In genomic region chr10:109922976-109923921, GRCh38 we compare ENCODE assay signal across 1 cellular context.
TF ChIP-seq lines count a peak whose summit lies in the region.

TSS of gene XPNPEP1 (minus strand) at chr10:109923511. CDS start at chr10:109923433, 78 bp downstream.

TF ChIP-seq in HEK293, 187 proteins besides CTCF, POLR2A, EP300 and RAD21 (continued from another document):
- TF ChIP-seq ZBTB49 (tag by site-specific recombination; IDR thresholded peaks at IDR 0.05; ENCODE audit: low read depth) = no peak
- peak; percentile 64 for TF ChIP-seq ZBTB8A (tag by site-specific recombination; IDR thresholded peaks at IDR 0.05)
- TF ChIP-seq ZNF600 (tag by site-specific recombination; IDR thresholded peaks at IDR 0.05) = peak; percentile 50; the same call in 1 of the 2 replicates
- no peak for TF ChIP-seq ZNF350 (tag by site-specific recombination; IDR thresholded peaks at IDR 0.05)
- 0 out of 2 replicates have a peak, but pooled peaks have one; percentile 28 for TF ChIP-seq ZNF610 (tag by site-specific recombination; IDR thresholded peaks at IDR 0.05; ENCODE audit: borderline replicate concordance)
- TF ChIP-seq ZNF148 (tag by site-specific recombination; IDR thresholded peaks at IDR 0.05; ENCODE audit: borderline replicate concordance) = no peak
- no peak for TF ChIP-seq ZNF701 (tag by site-specific recombination; IDR thresholded peaks at IDR 0.05)
- no peak for TF ChIP-seq ZNF670 (tag by site-specific recombination; IDR thresholded peaks at IDR 0.05; ENCODE audit: low read depth)
- no peak for TF ChIP-seq ZNF184 (tag by site-specific recombination; IDR thresholded peaks at IDR 0.05)
- peak; percentile 46; the same call in 1 of the 2 replicates for TF ChIP-seq YY1 (tag by site-specific recombination; IDR thresholded peaks at IDR 0.05)
- peak; percentile 54; the same call in 1 of the 2 replicates for TF ChIP-seq KLF10 (tag by site-specific recombination; IDR thresholded peaks at IDR 0.05)
- TF ChIP-seq SP3 (tag by site-specific recombination; IDR thresholded peaks at IDR 0.05) = peak; percentile 36; the same call in 1 of the 2 replicates
- peak; percentile 75 for TF ChIP-seq ZBTB26 (tag by site-specific recombination; optimal IDR thresholded peaks at IDR 0.05)
- TF ChIP-seq ZNF544 (tag by site-specific recombination; IDR thresholded peaks at IDR 0.05) = no peak
- TF ChIP-seq ZNF335 (tag by site-specific recombination; conservative IDR thresholded peaks at IDR 0.05) = peak; percentile 79
- TF ChIP-seq ZNF302 (tag by site-specific recombination; IDR thresholded peaks at IDR 0.05; ENCODE audit: low read depth) = no peak
- 0 out of 2 replicates have a peak, but pooled peaks have one; percentile 31 for TF ChIP-seq ZNF677 (tag by site-specific recombination; IDR thresholded peaks at IDR 0.05)
- TF ChIP-seq SP2 (tag by site-specific recombination; IDR thresholded peaks at IDR 0.05) = peak; percentile 37; the same call in 1 of the 2 replicates
- TF ChIP-seq IKZF3 (tag by site-specific recombination; IDR thresholded peaks at IDR 0.05) = peak; percentile 29; the same call in 1 of the 2 replicates
- TF ChIP-seq ZNF157 (tag by site-specific recombination; IDR thresholded peaks at IDR 0.05) = no peak
- TF ChIP-seq PBX3 (CRISPR knock-in tag; IDR thresholded peaks at IDR 0.05) = peak; percentile 86; the same call in 1 of the 2 replicates
- TF ChIP-seq ZXDB (tag by site-specific recombination; IDR thresholded peaks at IDR 0.05) = 0 out of 2 replicates have a peak, but pooled peaks have one; percentile 19
- no peak for TF ChIP-seq ZNF548 (tag by site-specific recombination; IDR thresholded peaks at IDR 0.05)
- TF ChIP-seq ZNF76 (tag by site-specific recombination; IDR thresholded peaks at IDR 0.05; ENCODE audit: borderline replicate concordance, low read depth) = no peak
- TF ChIP-seq YY2 (tag by site-specific recombination; IDR thresholded peaks at IDR 0.05) = no peak
- TF ChIP-seq ZNF792 (tag by site-specific recombination; IDR thresholded peaks at IDR 0.05) = no peak
- TF ChIP-seq ZNF558 (tag by site-specific recombination; IDR thresholded peaks at IDR 0.05) = no peak
- peak; percentile 29; the same call in 1 of the 2 replicates for TF ChIP-seq ZNF629 (tag by site-specific recombination; IDR thresholded peaks at IDR 0.05)
- TF ChIP-seq ZNF473 (tag by site-specific recombination; IDR thresholded peaks at IDR 0.05) = no peak
- TF ChIP-seq EGR2 (tag by site-specific recombination; IDR thresholded peaks at IDR 0.05; ENCODE audit: low read depth) = peak; percentile 15; the same call in 1 of the 2 replicates
- no peak for TF ChIP-seq ZEB2 (tag by site-specific recombination; IDR thresholded peaks at IDR 0.05)
- 0 out of 2 replicates have a peak, but pooled peaks have one; percentile 17 for TF ChIP-seq ZNF2 (tag by site-specific recombination; IDR thresholded peaks at IDR 0.05)
- TF ChIP-seq ZSCAN23 (tag by site-specific recombination; IDR thresholded peaks at IDR 0.05) = no peak
- TF ChIP-seq ZNF10 (tag by site-specific recombination; IDR thresholded peaks at IDR 0.05) = peak; percentile 37; the same call in 1 of the 2 replicates
- TF ChIP-seq ZNF549 (tag by site-specific recombination; IDR thresholded peaks at IDR 0.05) = 0 out of 2 replicates have a peak, but pooled peaks have one; percentile 18
- TF ChIP-seq ZBTB17 (tag by site-specific recombination; IDR thresholded peaks at IDR 0.05) = 0 out of 2 replicates have a peak, but pooled peaks have one; percentile 17
- peak; percentile 33; the same call in 1 of the 2 replicates for TF ChIP-seq ZNF777 (tag by site-specific recombination; IDR thresholded peaks at IDR 0.05; ENCODE audit: borderline replicate concordance)
- no peak for TF ChIP-seq ZNF18 (tag by site-specific recombination; IDR thresholded peaks at IDR 0.05)
- TF ChIP-seq ZNF114 (tag by site-specific recombination; IDR thresholded peaks at IDR 0.05) = no peak
- 0 out of 2 replicates have a peak, but pooled peaks have one; percentile 16 for TF ChIP-seq ZNF692 (tag by site-specific recombination; IDR thresholded peaks at IDR 0.05)
- TF ChIP-seq ZNF423 (tag by site-specific recombination; IDR thresholded peaks at IDR 0.05) = no peak
